Comparison of ENCODE assay signal across 1 cellular context in genomic region chr6:3751730-3752537, GRCh38.
TF ChIP-seq lines count a peak whose summit lies in the region.

No MANE protein-coding gene starts in this region.

TF ChIP-seq in HepG2, 621 proteins besides CTCF, POLR2A, EP300 and RAD21 (continued from another document):
- TF ChIP-seq HOMEZ (CRISPR knock-in tag; IDR thresholded peaks at IDR 0.05; ENCODE audit: low read depth) (no peak; the same call in 1 of the 2 replicates), ZNF280B (CRISPR knock-in tag; IDR thresholded peaks at IDR 0.05; ENCODE audit: borderline replicate concordance) (peak; percentile 39; the same call in 1 of the 2 replicates), FOSL2 (CRISPR knock-in tag; IDR thresholded peaks at IDR 0.05) (peak; percentile 55), FOXA1 (IDR thresholded peaks at IDR 0.05) (no peak), FOXA1 (CRISPR knock-in tag; IDR thresholded peaks at IDR 0.05) (no peak), ATF1 (CRISPR knock-in tag; IDR thresholded peaks at IDR 0.05) (no peak), ZUFSP (CRISPR knock-in tag; IDR thresholded peaks at IDR 0.05; ENCODE audit: borderline replicate concordance) (no peak), KMT2A (CRISPR knock-in tag; IDR thresholded peaks at IDR 0.05) (peak; percentile 60; the same call in 1 of the 2 replicates), ERF (CRISPR knock-in tag; IDR thresholded peaks at IDR 0.05) (peak; percentile 82), TCF7 (IDR thresholded peaks at IDR 0.05; ENCODE audit: low read depth) (no peak), ZBTB3 (CRISPR knock-in tag; IDR thresholded peaks at IDR 0.05; ENCODE audit: borderline replicate concordance, low read depth) (no peak), TARDBP (CRISPR knock-in tag; IDR thresholded peaks at IDR 0.05) (peak; percentile 50; the same call in 1 of the 2 replicates), SMAD1 (CRISPR knock-in tag; IDR thresholded peaks at IDR 0.05; ENCODE audit: borderline replicate concordance, low read depth) (0 out of 2 replicates have a peak, but pooled peaks have one; percentile 91), ZFP91 (CRISPR knock-in tag; IDR thresholded peaks at IDR 0.05; ENCODE audit: borderline replicate concordance) (peak; percentile 45; the same call in 1 of the 2 replicates), NR0B2 (CRISPR knock-in tag; IDR thresholded peaks at IDR 0.05) (peak; percentile 41; the same call in 1 of the 2 replicates), SP5 (CRISPR knock-in tag; IDR thresholded peaks at IDR 0.05; ENCODE audit: borderline replicate concordance, low read depth) (peak; percentile 72), ZNF431 (CRISPR knock-in tag; IDR thresholded peaks at IDR 0.05; ENCODE audit: borderline replicate concordance, low read depth) (peak; percentile 36; the same call in 1 of the 2 replicates), ZBTB44 (CRISPR knock-in tag; IDR thresholded peaks at IDR 0.05) (0 out of 2 replicates have a peak, but pooled peaks have one; percentile 78), ZFX (CRISPR knock-in tag; IDR thresholded peaks at IDR 0.05; ENCODE audit: low read depth) (peak; percentile 83), ZNF12 (CRISPR knock-in tag; IDR thresholded peaks at IDR 0.05) (0 out of 2 replicates have a peak, but pooled peaks have one; percentile 13), MED8 (CRISPR knock-in tag; IDR thresholded peaks at IDR 0.05; ENCODE audit: insufficient replicate concordance) (peak; percentile 79), ZBTB7B (CRISPR knock-in tag; IDR thresholded peaks at IDR 0.05) (peak; percentile 65; the same call in 1 of the 2 replicates), SOX5 (CRISPR knock-in tag; IDR thresholded peaks at IDR 0.05; ENCODE audit: borderline replicate concordance) (peak; percentile 51; the same call in 1 of the 2 replicates), ZBTB20 (CRISPR knock-in tag; IDR thresholded peaks at IDR 0.05; ENCODE audit: borderline replicate concordance, low read depth) (0 out of 2 replicates have a peak, but pooled peaks have one; percentile 6), MAFG (CRISPR knock-in tag; IDR thresholded peaks at IDR 0.05) (no peak), ZNF576 (CRISPR knock-in tag; IDR thresholded peaks at IDR 0.05) (no peak; the same call in 1 of the 2 replicates), ZNF766 (CRISPR knock-in tag; IDR thresholded peaks at IDR 0.05; ENCODE audit: borderline replicate concordance) (no peak), SKI (IDR thresholded peaks at IDR 0.05; ENCODE audit: partially characterized antibody) (peak; percentile 12), ELF4 (CRISPR knock-in tag; IDR thresholded peaks at IDR 0.05; ENCODE audit: borderline replicate concordance) (no peak), AHR (CRISPR knock-in tag; IDR thresholded peaks at IDR 0.05) (peak; percentile 55; the same call in 1 of the 2 replicates), ZSCAN5A (CRISPR knock-in tag; IDR thresholded peaks at IDR 0.05; ENCODE audit: borderline replicate concordance) (no peak), DR1 (CRISPR knock-in tag; IDR thresholded peaks at IDR 0.05) (peak; percentile 58; the same call in 1 of the 2 replicates), ZBTB38 (CRISPR knock-in tag; IDR thresholded peaks at IDR 0.05) (peak; percentile 69), ZBTB42 (CRISPR knock-in tag; IDR thresholded peaks at IDR 0.05) (peak; percentile 75; the same call in 1 of the 2 replicates), ZNF772 (CRISPR knock-in tag; IDR thresholded peaks at IDR 0.05) (no peak; the same call in 1 of the 2 replicates), ZNF589 (CRISPR knock-in tag; conservative IDR thresholded peaks at IDR 0.05) (no peak; the same call in 1 of the 2 replicates), FOXP4 (CRISPR knock-in tag; IDR thresholded peaks at IDR 0.05) (no peak), ZNF629 (CRISPR knock-in tag; conservative IDR thresholded peaks at IDR 0.05) (no peak), DNMT1 (CRISPR knock-in tag; IDR thresholded peaks at IDR 0.05) (no peak), DRAP1 (CRISPR knock-in tag; IDR thresholded peaks at IDR 0.05) (peak; percentile 51), ZNF329 (CRISPR knock-in tag; IDR thresholded peaks at IDR 0.05; ENCODE audit: low read depth) (no peak), RNF219 (CRISPR knock-in tag; IDR thresholded peaks at IDR 0.05) (no peak; the same call in 1 of the 2 replicates), KLF15 (CRISPR knock-in tag; IDR thresholded peaks at IDR 0.05; ENCODE audit: borderline replicate concordance) (peak; percentile 54; the same call in 1 of the 2 replicates), NFYC (CRISPR knock-in tag; IDR thresholded peaks at IDR 0.05) (peak; percentile 44; the same call in 1 of the 2 replicates)
TF ChIP-seq in HepG2: peak in this region for 199.
